In genomic region chr18:62850619-62851306, GRCh38 we compare ENCODE assay signal across 1 cellular context.
TF ChIP-seq lines count a peak whose summit lies in the region.

No MANE protein-coding gene starts in this region.

TF ChIP-seq in WTC11, 78 proteins besides CTCF, POLR2A, EP300 and RAD21 (continued from another document):
- TF ChIP-seq SP1 (CRISPR knock-in tag; conservative IDR thresholded peaks at IDR 0.05), result no peak
